In genomic region chr7:77982926-77983550, GRCh38 we compare ENCODE assay signal across 1 cellular context.
TF ChIP-seq lines count a peak whose summit lies in the region.

No MANE protein-coding gene starts in this region.

TF ChIP-seq in K562, 482 proteins besides CTCF, POLR2A, EP300 and RAD21 (continued from another document):
- no peak for TF ChIP-seq RREB1 (CRISPR knock-in tag; IDR thresholded peaks at IDR 0.05)
- TF ChIP-seq ETV1 (tag; conservative IDR thresholded peaks at IDR 0.05; ENCODE audit: low read depth), result peak; percentile 27; the same call in 1 of the 2 replicates
- TF ChIP-seq SMARCA5 (IDR thresholded peaks at IDR 0.05), result no peak
- TF ChIP-seq CTBP1 (IDR thresholded peaks at IDR 0.05; ENCODE audit: borderline replicate concordance), result peak; percentile 52; the same call in 1 of the 2 replicates
- TF ChIP-seq PRDM10 (IDR thresholded peaks at IDR 0.05; ENCODE audit: partially characterized antibody), result peak; percentile 27
- TF ChIP-seq ARID3B (CRISPR knock-in tag; IDR thresholded peaks at IDR 0.05; ENCODE audit: borderline replicate concordance), result no peak
- TF ChIP-seq SOX6 (IDR thresholded peaks at IDR 0.05), result peak; percentile 53; the same call in 1 of the 2 replicates
- peak; percentile 97 for TF ChIP-seq ZNF512 (tag; IDR thresholded peaks at IDR 0.05)
- TF ChIP-seq CEBPG (CRISPR knock-in tag; IDR thresholded peaks at IDR 0.05), result no peak
- TF ChIP-seq CEBPG (tag; conservative IDR thresholded peaks at IDR 0.05 in 1 of 2, IDR thresholded peaks at IDR 0.05 in 1 of 2), result peak in 1 of 2 experiments; percentile 42; a peak in 2 of 4 replicates
- no peak for TF ChIP-seq ZNF696 (CRISPR knock-in tag; conservative IDR thresholded peaks at IDR 0.05)
- no peak for TF ChIP-seq ZSCAN29 (IDR thresholded peaks at IDR 0.05)
- peak; percentile 88 for TF ChIP-seq HES1 (IDR thresholded peaks at IDR 0.05; ENCODE audit: low read depth)
- TF ChIP-seq TAL1 (IDR thresholded peaks at IDR 0.05), result no peak
- TF ChIP-seq ZSCAN32 (CRISPR knock-in tag; IDR thresholded peaks at IDR 0.05), result no peak
- no peak for TF ChIP-seq POLR2H (tag; IDR thresholded peaks at IDR 0.05; ENCODE audit: low read depth)
- TF ChIP-seq ZNF253 (CRISPR knock-in tag; conservative IDR thresholded peaks at IDR 0.05), result no peak
- no peak for TF ChIP-seq ETV6 (IDR thresholded peaks at IDR 0.05; ENCODE audit: borderline replicate concordance in 1 of 2, low read depth in 2 of 2, low read length in 1 of 2)
- TF ChIP-seq ETV6 (CRISPR knock-in tag; IDR thresholded peaks at IDR 0.05; ENCODE audit: borderline replicate concordance), result no peak
- TF ChIP-seq MED1 (CRISPR knock-in tag; IDR thresholded peaks at IDR 0.05; ENCODE audit: borderline replicate concordance), result no peak
- no peak for TF ChIP-seq ZNF12 (CRISPR knock-in tag; IDR thresholded peaks at IDR 0.05)
- no peak for TF ChIP-seq ZNF717 (CRISPR knock-in tag; IDR thresholded peaks at IDR 0.05)
- no peak for TF ChIP-seq ILK (tag; IDR thresholded peaks at IDR 0.05; ENCODE audit: borderline replicate concordance, low read depth)
- 0 out of 4 replicates have a peak, but pooled peaks of 1 of the 2 experiments have one; percentile 43 for TF ChIP-seq RCOR1 (IDR thresholded peaks at IDR 0.05; ENCODE audit: borderline replicate concordance in 1 of 2, low read depth in 2 of 2, low read length in 2 of 2)
- no peak for TF ChIP-seq CBX5 (IDR thresholded peaks at IDR 0.05; ENCODE audit: borderline replicate concordance, low read depth)
- TF ChIP-seq CEBPB (tag; IDR thresholded peaks at IDR 0.05), result peak; percentile 53; the same call in 1 of the 2 replicates
- TF ChIP-seq ATF1 (CRISPR knock-in tag; IDR thresholded peaks at IDR 0.05), result no peak
- TF ChIP-seq ATF1 (tag; IDR thresholded peaks at IDR 0.05), result 0 out of 2 replicates have a peak, but pooled peaks have one; percentile 13
- TF ChIP-seq ZBTB43 (CRISPR knock-in tag; IDR thresholded peaks at IDR 0.05), result no peak
- TF ChIP-seq DLX4 (CRISPR knock-in tag; IDR thresholded peaks at IDR 0.05), result no peak
- no peak for TF ChIP-seq EWSR1 (IDR thresholded peaks at IDR 0.05; ENCODE audit: borderline replicate concordance, low read depth, partially characterized antibody)
- peak; percentile 58; the same call in 1 of the 2 replicates for TF ChIP-seq ARID1B (IDR thresholded peaks at IDR 0.05)
- TF ChIP-seq NR0B1 (IDR thresholded peaks at IDR 0.05; ENCODE audit: partially characterized antibody), result no peak
- TF ChIP-seq THRB (CRISPR knock-in tag; conservative IDR thresholded peaks at IDR 0.05), result no peak
- no peak for TF ChIP-seq MAFF (IDR thresholded peaks at IDR 0.05; ENCODE audit: low read length)
- no peak for TF ChIP-seq NFYB (IDR thresholded peaks at IDR 0.05; ENCODE audit: extremely low read depth, insufficient read length)
- TF ChIP-seq KLF10 (CRISPR knock-in tag; IDR thresholded peaks at IDR 0.05), result no peak
- no peak for TF ChIP-seq MAFK (IDR thresholded peaks at IDR 0.05; ENCODE audit: low read length)
- no peak for TF ChIP-seq WHSC1 (IDR thresholded peaks at IDR 0.05; ENCODE audit: low read length)
- peak; percentile 64; the same call in 1 of the 2 replicates for TF ChIP-seq MTA1 (IDR thresholded peaks at IDR 0.05; ENCODE audit: borderline replicate concordance)
- no peak for TF ChIP-seq CBX8 (IDR thresholded peaks at IDR 0.05; ENCODE audit: borderline replicate concordance, extremely low read depth, low read depth, low read length, poor library complexity, severe bottlenecking)
- peak; percentile 87 for TF ChIP-seq DACH1 (IDR thresholded peaks at IDR 0.05; ENCODE audit: partially characterized antibody)
- no peak for TF ChIP-seq TCF7L2 (IDR thresholded peaks at IDR 0.05; ENCODE audit: low read depth, low read length)
- TF ChIP-seq NFRKB (IDR thresholded peaks at IDR 0.05; ENCODE audit: low read depth), result no peak
- peak; percentile 52; the same call in 1 of the 2 replicates for TF ChIP-seq NFE2 (IDR thresholded peaks at IDR 0.05; ENCODE audit: low read depth)
- no peak for TF ChIP-seq SMAD1 (IDR thresholded peaks at IDR 0.05; ENCODE audit: low read depth, low read length, partially characterized antibody)
- no peak for TF ChIP-seq ZFP36 (IDR thresholded peaks at IDR 0.05; ENCODE audit: low read depth, low read length, partially characterized antibody)
